In genomic region chr5:169670769-169671525, GRCh38 we compare ENCODE assay signal across 10 cellular contexts. TPM values are rescaled to one million over a fixed set of nuclear protein-coding genes. Genes with fewer than 3 reads are reported as not detected.
DNase-seq lines count a peak whose midpoint lies in the region; ATAC-seq and TF ChIP-seq lines count a peak whose summit lies in the region.
"Had no signal": no experiment of that assay in that cellular context is flagged by ENCODE, and none has a peak within 500 bp of the region (broad histone marks: within the 10 kb centered on the region; RNA-seq: fewer than 3 reads in every experiment).

No MANE protein-coding gene starts in this region.

- no peak overlapping the region for H3K4me3 Mint-ChIP-seq in activated CD8-positive, alpha-beta memory T cell treated with anti-CD3 and anti-CD28 coated beads, Interleukin-2, amount 10 ng/mL, durations not matched to agents 7 days and 5 days
- no peak overlapping the region for H3K4me3 Mint-ChIP-seq in stimulated activated naive B cell treated with anti-CD40 and anti-IgM and Interleukin-4, amounts not matched to agents 10 μg/mL and 1 μg/mL and 100 μg/mL, for 72 hours

- H3K9me3 Mint-ChIP-seq in activated CD8-positive, alpha-beta memory T cell treated with anti-CD3 and anti-CD28 coated beads, Interleukin-2, amount 10 ng/mL, durations not matched to agents 7 days and 5 days (ENCODE audit: low read depth), result no peaks in the 10 kb centered on the region
- no peaks in the 10 kb centered on the region for H3K9me3 Mint-ChIP-seq in stimulated activated naive B cell treated with anti-CD40 and anti-IgM and Interleukin-4, amounts not matched to agents 10 μg/mL and 1 μg/mL and 100 μg/mL, for 72 hours

- 71 to 75% (median 73%) methylated on average over 6 of the region's 6 CpGs for WGBS in psoas muscle, 3 donors

- no peaks in the 10 kb centered on the region for H3K27me3 Mint-ChIP-seq in activated CD8-positive, alpha-beta memory T cell treated with anti-CD3 and anti-CD28 coated beads, Interleukin-2, amount 10 ng/mL, durations not matched to agents 7 days and 5 days
- no peaks in the 10 kb centered on the region for H3K27me3 Mint-ChIP-seq in stimulated activated naive B cell treated with anti-CD40 and anti-IgM and Interleukin-4, amounts not matched to agents 10 μg/mL and 1 μg/mL and 100 μg/mL, for 72 hours

- peaks cover 46% of the 10 kb centered on the region for H3K36me3 Mint-ChIP-seq in activated CD8-positive, alpha-beta memory T cell treated with anti-CD3 and anti-CD28 coated beads, Interleukin-2, amount 10 ng/mL, durations not matched to agents 7 days and 5 days
- H3K36me3 Mint-ChIP-seq in stimulated activated naive B cell treated with anti-CD40 and anti-IgM and Interleukin-4, amounts not matched to agents 10 μg/mL and 1 μg/mL and 100 μg/mL, for 72 hours, result peaks cover 39 to 40% of the 10 kb centered on the region in 2 donors

- peaks cover 15% of the 10 kb centered on the region for H3K4me1 Mint-ChIP-seq in activated CD8-positive, alpha-beta memory T cell treated with anti-CD3 and anti-CD28 coated beads, Interleukin-2, amount 10 ng/mL, durations not matched to agents 7 days and 5 days
- peaks cover 22 to 35% of the 10 kb centered on the region in 2 donors for H3K4me1 Mint-ChIP-seq in stimulated activated naive B cell treated with anti-CD40 and anti-IgM and Interleukin-4, amounts not matched to agents 10 μg/mL and 1 μg/mL and 100 μg/mL, for 72 hours

- no peaks in the 10 kb centered on the region for H3K36me3 ChIP-seq in psoas muscle (ENCODE audit: insufficient read depth in 1 of 2, low read depth in 1 of 2)

- H3K27ac ChIP-seq in psoas muscle, result no peak overlapping the region
- H3K27ac ChIP-seq: testis had no signal

- H3K27ac Mint-ChIP-seq in activated CD8-positive, alpha-beta memory T cell treated with anti-CD3 and anti-CD28 coated beads, Interleukin-2, amount 10 ng/mL, durations not matched to agents 7 days and 5 days, result peak overlapping the region; percentile 2
- H3K27ac Mint-ChIP-seq in stimulated activated naive B cell treated with anti-CD40 and anti-IgM and Interleukin-4, amounts not matched to agents 10 μg/mL and 1 μg/mL and 100 μg/mL, for 72 hours, result peak overlapping the region; percentile 25

- no peaks in the 10 kb centered on the region for H3K9me3 ChIP-seq in psoas muscle
- H3K9me3 ChIP-seq: testis had no signal

- H3K27me3 ChIP-seq in psoas muscle (ENCODE audit: insufficient read depth in 3 of 3, low read length in 2 of 3), result no peaks in the 10 kb centered on the region
- H3K27me3 ChIP-seq: testis had no signal

- CTCF ChIA-PET in activated CD8-positive, alpha-beta memory T cell treated with anti-CD3 and anti-CD28 coated beads, Interleukin-2, amount 10 ng/mL, durations not matched to agents 7 days and 5 days (lab: Charles Lee), result interaction anchor here (1.4 kb wide), 1 partner anchor 26 kb away, joined by 3 read pairs; no protein-coding TSS in a partner anchor

- ATAC-seq in activated CD8-positive, alpha-beta memory T cell treated with anti-CD3 and anti-CD28 coated beads, Interleukin-2, amount 10 ng/mL, durations not matched to agents 7 days and 5 days, result no peak
- ATAC-seq in GM21619 (IDR thresholded peaks at IDR 0.05; ENCODE audit: unreplicated experiment), result peak; percentile 97
- peak; percentile 97 for ATAC-seq in HG03342 (IDR thresholded peaks at IDR 0.05; ENCODE audit: unreplicated experiment)
- peak in 1 of 2 donors; percentile 90 for ATAC-seq in stimulated activated naive B cell treated with anti-CD40 and anti-IgM and Interleukin-4, amounts not matched to agents 10 μg/mL and 1 μg/mL and 100 μg/mL, for 72 hours (replicated peaks)
- no peak for ATAC-seq in psoas muscle
- ATAC-seq: Panc1 had no signal

- intact Hi-C loops in psoas muscle (cut with DNase I), result no loop called here

- DNase-seq in activated CD8-positive, alpha-beta memory T cell treated with anti-CD3 and anti-CD28 coated beads, Interleukin-2, amount 10 ng/mL, durations not matched to agents 7 days and 5 days, result no peak
- no peak for DNase-seq in activated CD8-positive, alpha-beta memory T cell treated with anti-CD3 and anti-CD28 coated beads, Interleukin-2, amount 50 U/mL, for 4 hours
- DNase-seq in stimulated activated naive B cell treated with anti-CD40 and anti-IgM and Interleukin-4, amounts not matched to agents 10 μg/mL and 1 μg/mL and 100 μg/mL, for 72 hours, result no peak
- DNase-seq in cortex of kidney (lab: John Stamatoyannopoulos, UW), result no peak
- no peak for DNase-seq in psoas muscle
- DNase-seq in activated CD8-positive, alpha-beta memory T cell treated with anti-CD3 and anti-CD28 coated beads, Interleukin-2, amount 50 U/mL, for 48 hours, result no peak
- DNase-seq: testis had no signal

- H3K4me1 ChIP-seq in psoas muscle, result no peaks in the 10 kb centered on the region
- H3K4me1 ChIP-seq: testis had no signal

- no peak overlapping the region for H3K4me3 ChIP-seq in psoas muscle
- H3K4me3 ChIP-seq: testis had no signal

- no peak for TF ChIP-seq CTCF in psoas muscle (IDR thresholded peaks at IDR 0.05)

RNA-seq across cellular contexts. Expression of gene DOCK2, which starts 33.9 kb away (rescaled TPM):
- total RNA-seq in activated CD8-positive, alpha-beta memory T cell treated with anti-CD3 and anti-CD28 coated beads, Interleukin-2, amount 10 ng/mL, durations not matched to agents 7 days and 5 days, result 100 to 1,000 TPM; 271 to 321 TPM
- 1 to 10 TPM; 3.5 to 4.4 (median 4.0) TPM for total RNA-seq in psoas muscle
- polyA plus RNA-seq in psoas muscle, result under 1 TPM; 0.37 to 0.67 (median 0.55) TPM

Comparison
In these comparisons a context has a peak if more than half of its experiments do, and no peak if none do; other contexts are left out.
1. ATAC-seq: peak in GM21619 (single experiment) and HG03342 (single experiment); none in activated CD8-positive, alpha-beta memory T cell treated with anti-CD3 and anti-CD28 coated beads, Interleukin-2, amount 10 ng/mL, durations not matched to agents 7 days and 5 days (single experiment) and psoas muscle (0 of 4).
2. RNA of gene DOCK2, which starts 33.9 kb away (total RNA-seq): 271 to 321 TPM in activated CD8-positive, alpha-beta memory T cell treated with anti-CD3 and anti-CD28 coated beads, Interleukin-2, amount 10 ng/mL, durations not matched to agents 7 days and 5 days; 3.5 to 4.4 TPM in psoas muscle; every median in the first group is over 10 times any median in the second.